22 cellular contexts compared by ENCODE assay signal in the genomic region with DNA sequence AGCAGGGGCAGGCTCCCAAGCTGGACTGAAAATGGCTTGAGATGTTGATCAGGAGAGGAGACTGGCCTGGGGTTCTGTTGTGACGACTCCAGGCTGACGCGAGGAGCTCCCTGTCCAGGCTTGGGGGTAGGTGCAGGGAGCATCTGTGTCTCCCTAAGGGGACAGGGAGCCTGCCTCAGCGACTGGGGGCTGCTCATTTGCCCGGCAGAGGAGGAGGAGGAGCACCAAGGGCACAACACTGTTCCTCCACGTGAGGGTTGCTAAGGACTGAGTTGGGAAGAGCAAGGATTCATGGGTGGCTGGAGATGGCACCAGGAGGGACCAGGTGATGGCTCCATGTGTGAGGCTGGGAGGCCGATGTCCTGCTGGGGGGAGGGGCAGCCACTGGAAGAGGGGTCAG.
"Had no signal": no experiment of that assay in that cellular context is flagged by ENCODE, and none has a peak within 500 bp of the region (broad histone marks: within the 10 kb centered on the region; RNA-seq: fewer than 3 reads in every experiment).

No MANE protein-coding gene starts in this region.

- H3K4me3 Mint-ChIP-seq: activated CD8-positive, alpha-beta T cell treated with anti-CD3 and anti-CD28 coated beads for 36 hours; activated naive CD8-positive, alpha-beta T cell; activated T-cell treated with anti-CD3 and anti-CD28 coated beads, Interleukin-2, amount 50 U/mL, for 4 hours; naive thymus-derived CD4-positive, alpha-beta T cell; stimulated activated memory B cell treated with anti-CD40 and anti-IgM and Interleukin-4, amounts not matched to agents 10 μg/mL and 1 μg/mL and 100 μg/mL, for 72 hours had no signal

- H3K27me3 ChIP-seq: left lung, SJCRH30, thyroid gland had no signal

- H3K27ac ChIP-seq: left lung, prostate gland, SJCRH30, thyroid gland had no signal

- ATAC-seq: activated CD8-positive, alpha-beta T cell treated with anti-CD3 and anti-CD28 coated beads for 36 hours; activated T-cell treated with anti-CD3 and anti-CD28 coated beads, Interleukin-2, amount 50 U/mL, for 4 hours; left lung; mucosa of descending colon; naive thymus-derived CD4-positive, alpha-beta T cell; right cardiac atrium; stimulated activated memory B cell treated with anti-CD40 and anti-IgM and Interleukin-4, amounts not matched to agents 10 μg/mL and 1 μg/mL and 100 μg/mL, for 72 hours had no signal

- H3K4me1 Mint-ChIP-seq: stimulated activated memory B cell treated with anti-CD40 and anti-IgM and Interleukin-4, amounts not matched to agents 10 μg/mL and 1 μg/mL and 100 μg/mL, for 72 hours had no signal

- H3K27me3 Mint-ChIP-seq: activated CD8-positive, alpha-beta T cell treated with anti-CD3 and anti-CD28 coated beads for 36 hours; activated naive CD8-positive, alpha-beta T cell; naive thymus-derived CD4-positive, alpha-beta T cell; stimulated activated memory B cell treated with anti-CD40 and anti-IgM and Interleukin-4, amounts not matched to agents 10 μg/mL and 1 μg/mL and 100 μg/mL, for 72 hours had no signal

- H3K9me3 ChIP-seq: left lung, mucosa of descending colon, prostate gland, thyroid gland had no signal

- H3K9me3 Mint-ChIP-seq: activated CD8-positive, alpha-beta T cell treated with anti-CD3 and anti-CD28 coated beads for 36 hours; activated T-cell treated with anti-CD3 and anti-CD28 coated beads, Interleukin-2, amount 50 U/mL, for 4 hours; naive thymus-derived CD4-positive, alpha-beta T cell; stimulated activated memory B cell treated with anti-CD40 and anti-IgM and Interleukin-4, amounts not matched to agents 10 μg/mL and 1 μg/mL and 100 μg/mL, for 72 hours had no signal

- H3K4me1 ChIP-seq: prostate gland had no signal

- H3K36me3 Mint-ChIP-seq: activated naive CD8-positive, alpha-beta T cell; naive thymus-derived CD4-positive, alpha-beta T cell; stimulated activated memory B cell treated with anti-CD40 and anti-IgM and Interleukin-4, amounts not matched to agents 10 μg/mL and 1 μg/mL and 100 μg/mL, for 72 hours had no signal

- DNase-seq: activated CD4-positive, alpha-beta T cell treated with anti-CD3 and anti-CD28 coated beads for 48 hours; activated CD4-positive, CD25-positive, alpha-beta regulatory T cell; activated CD8-positive, alpha-beta T cell treated with anti-CD3 and anti-CD28 coated beads for 36 hours; activated gamma-delta T cell treated with Interleukin-2 at 50 U/mL for 16 hours; activated T-cell treated with anti-CD3 and anti-CD28 coated beads, Interleukin-2, amount 50 U/mL, for 4 hours; central memory CD4-positive, alpha-beta T cell; cortex of kidney; hypothalamus; islet precursor cell; left lung; naive thymus-derived CD4-positive, alpha-beta T cell; occipital lobe; right cardiac atrium; SJCRH30; stimulated activated CD4-positive, alpha-beta T cell treated with anti-CD3 and anti-CD28 coated beads, Interleukin-4, amount 100 ng/mL, for 1 hour; T1000; thyroid gland had no signal

- H3K27ac Mint-ChIP-seq: activated CD8-positive, alpha-beta T cell treated with anti-CD3 and anti-CD28 coated beads for 36 hours; activated naive CD8-positive, alpha-beta T cell; stimulated activated memory B cell treated with anti-CD40 and anti-IgM and Interleukin-4, amounts not matched to agents 10 μg/mL and 1 μg/mL and 100 μg/mL, for 72 hours had no signal

- H3K4me3 ChIP-seq: left lung, mucosa of descending colon, prostate gland, SJCRH30, smooth muscle cell, thyroid gland had no signal

- H3K36me3 ChIP-seq: left lung, prostate gland, SJCRH30, thyroid gland had no signal

- H3K4me2 ChIP-seq: smooth muscle cell had no signal
